In the genomic region with DNA sequence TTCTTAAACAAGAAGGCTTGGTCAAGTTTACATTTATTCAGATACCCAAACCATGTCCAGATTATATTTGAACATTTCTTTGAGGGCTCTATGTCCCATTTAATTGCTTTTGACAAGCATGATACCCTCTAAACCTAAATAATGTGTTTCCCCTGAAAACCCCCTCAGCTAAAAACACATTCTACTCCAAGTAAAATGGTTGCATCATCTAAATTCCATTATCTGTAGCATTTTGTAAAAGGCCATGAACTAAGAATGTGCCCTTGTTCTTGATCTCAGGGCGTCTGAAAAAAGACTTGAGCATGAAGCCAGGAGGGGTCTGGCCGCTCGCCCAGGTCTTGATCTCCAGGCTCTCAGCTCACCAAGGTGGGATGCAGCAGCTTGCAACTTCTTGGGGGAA, we compare ENCODE assay signal across 1 cellular context.
TF ChIP-seq lines count a peak whose summit lies in the region.

No MANE protein-coding gene starts in this region.

TF ChIP-seq in IMR-90, 13 proteins besides CTCF, POLR2A, EP300 and RAD21:
- TF ChIP-seq NFE2L2 (IDR thresholded peaks at IDR 0.05; ENCODE audit: low read depth, low read length) (no peak), SMC3 (IDR thresholded peaks at IDR 0.05; ENCODE audit: low read depth, low read length) (no peak), CEBPB (IDR thresholded peaks at IDR 0.05; ENCODE audit: low read depth, low read length) (peak; percentile 66)
